1 cellular context compared by ENCODE assay signal in the genomic region with DNA sequence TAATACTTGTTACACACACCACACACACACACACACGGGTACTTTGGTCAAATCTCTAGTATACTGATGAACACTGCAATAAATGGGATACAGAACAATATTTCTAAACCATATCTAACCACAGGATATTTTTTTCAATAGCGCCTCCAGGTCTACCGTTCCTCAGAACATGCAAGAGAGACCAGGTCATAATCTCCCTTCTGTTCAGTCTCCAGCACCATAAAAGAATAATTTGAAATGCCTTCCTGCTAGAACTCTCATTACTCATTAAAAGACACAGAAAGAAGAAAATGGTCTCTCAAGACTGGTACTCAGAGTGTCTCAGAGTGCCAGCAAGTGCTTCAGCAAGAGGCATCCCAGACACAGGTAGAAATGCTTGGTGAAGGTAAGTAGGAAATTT.
TF ChIP-seq lines count a peak whose summit lies in the region.

No MANE protein-coding gene starts in this region.

TF ChIP-seq in WTC11, 78 proteins besides CTCF, POLR2A, EP300 and RAD21 (continued from another document):
- no peak for TF ChIP-seq ATF6 (CRISPR knock-in tag; IDR thresholded peaks at IDR 0.05)
TF ChIP-seq in WTC11: peak in this region for 0.
